ENCODE assay signal across 23 cellular contexts in genomic region chr15:72037321-72037720, GRCh38.
DNase-seq lines count a peak whose midpoint lies in the region; ATAC-seq, FAIRE-seq and TF ChIP-seq lines count a peak whose summit lies in the region.
"Had no signal": no experiment of that assay in that cellular context is flagged by ENCODE, and none has a peak within 500 bp of the region (broad histone marks: within the 10 kb centered on the region; RNA-seq: fewer than 3 reads in every experiment).

No MANE protein-coding gene starts in this region.

- peaks cover 5 to 8% of the 10 kb centered on the region in 2 donors for H3K9me3 Mint-ChIP-seq in stimulated activated naive B cell treated with anti-CD40 and anti-IgM and Interleukin-4, amounts not matched to agents 10 μg/mL and 1 μg/mL and 100 μg/mL, for 72 hours
- peaks cover 13% of the 10 kb centered on the region for H3K9me3 Mint-ChIP-seq in progenitor cell of endocrine pancreas (ENCODE audit: low read depth)

- H3K4me1 Mint-ChIP-seq in stimulated activated naive B cell treated with anti-CD40 and anti-IgM and Interleukin-4, amounts not matched to agents 10 μg/mL and 1 μg/mL and 100 μg/mL, for 72 hours: peaks cover 8 to 16% of the 10 kb centered on the region in 2 donors
- H3K4me1 Mint-ChIP-seq in progenitor cell of endocrine pancreas (ENCODE audit: low read depth): peaks cover 3% of the 10 kb centered on the region

- no peak for TF ChIP-seq CTCF in HepG2 (CRISPR knock-in tag; IDR thresholded peaks at IDR 0.05)
- no peak for TF ChIP-seq CTCF in right lobe of liver (IDR thresholded peaks at IDR 0.05)
- TF ChIP-seq CTCF in Panc1 (IDR thresholded peaks at IDR 0.05): no peak
- TF ChIP-seq CTCF in progenitor cell of endocrine pancreas (IDR thresholded peaks at IDR 0.05; ENCODE audit: unreplicated experiment): no peak

- BruUV-seq in HepG2 (replicated peaks; lab: Mats Ljungman, UMichigan) (no TSS peak), Panc1 (replicated peaks; lab: Mats Ljungman, UMichigan) (no TSS peak)

- H3K36me3 ChIP-seq in HepG2 (replicated peaks in 1 of 2; ENCODE audit: control insufficient read depth in 1 of 2, insufficient read depth in 2 of 2, low read length in 2 of 2): 0 out of 5 replicates have a peak, but pooled peaks cover 0 to 5% of the 10 kb centered on the region in 2 experiments
- no peaks in the 10 kb centered on the region for H3K36me3 ChIP-seq in right lobe of liver
- H3K36me3 ChIP-seq in Panc1 (ENCODE audit: control insufficient read depth, insufficient read depth, low read length): no peaks in the 10 kb centered on the region
- H3K36me3 ChIP-seq: ovary, uterus had no signal

- no peak overlapping the region for H3K4me2 ChIP-seq in HepG2 (ENCODE audit: low read depth, low read length)
- H3K4me2 ChIP-seq: A549 had no signal

- DNase-seq in HepG2 (ENCODE audit: low spot score) (peak; percentile 1), right lobe of liver (no peak), Panc1 (ENCODE audit: low read depth, low spot score) (peak; percentile 5), epithelial cell of prostate (ENCODE audit: low read depth, low spot score) (peak; percentile 60), progenitor cell of endocrine pancreas (ENCODE audit: low spot score, unreplicated experiment) (no peak), cortex of kidney (lab: John Stamatoyannopoulos, UW) (no peak), NCI-H2107 (lab: John Stamatoyannopoulos, UW) (no peak)
- DNase-seq in stimulated activated naive B cell treated with anti-CD40 and anti-IgM and Interleukin-4, amounts not matched to agents 10 μg/mL and 1 μg/mL and 100 μg/mL, for 72 hours: no peak
- DNase-seq: activated CD4-positive, alpha-beta T cell treated with anti-CD3 and anti-CD28 coated beads for 4 hours; activated CD8-positive, alpha-beta memory T cell treated with anti-CD3 and anti-CD28 coated beads, Interleukin-2, amount 10 ng/mL, durations not matched to agents 7 days and 5 days; activated naive CD8-positive, alpha-beta T cell treated with anti-CD3 and anti-CD28 coated beads, Interleukin-2, amount 50 U/mL, for 24 hours; Caco-2; Karpas-422; mesenchymal stem cell; naive thymus-derived CD4-positive, alpha-beta T cell; NCI-H524 treated with DMSO at 0.1 percent for 48 hours; ovary; uterus had no signal

- no peak overlapping the region for H3K4me3 Mint-ChIP-seq in stimulated activated naive B cell treated with anti-CD40 and anti-IgM and Interleukin-4, amounts not matched to agents 10 μg/mL and 1 μg/mL and 100 μg/mL, for 72 hours
- no peak overlapping the region for H3K4me3 Mint-ChIP-seq in progenitor cell of endocrine pancreas (ENCODE audit: low read depth)
- H3K4me3 Mint-ChIP-seq: activated CD8-positive, alpha-beta memory T cell treated with anti-CD3 and anti-CD28 coated beads, Interleukin-2, amount 10 ng/mL, durations not matched to agents 7 days and 5 days; activated naive CD8-positive, alpha-beta T cell treated with anti-CD3 and anti-CD28 coated beads, Interleukin-2, amount 50 U/mL, for 24 hours had no signal

- FAIRE-seq in HepG2 (lab: Jason Lieb, UNC): no peak
- FAIRE-seq: A549, frontal cortex, G401.6 had no signal

- POLR2A ChIA-PET in HepG2 (lab: Yijun Ruan, JAX) (no interaction called here), Panc1 (lab: Charles Lee) (no interaction called here)

- in situ Hi-C loops in HepG2 (cut with HindIII; ENCODE audit: extremely low pct_ligation_motif_present, low pct_unique_long_range_greater_than_20kb) (no loop called here), Panc1 (cut with HindIII; ENCODE audit: low pct_unique_long_range_greater_than_20kb, low sequenced_read_pairs) (no loop called here)

- CTCF ChIA-PET in HepG2 (lab: Yijun Ruan, JAX; ENCODE audit: low intra/inter-chr PET ratio, low total read pairs) (no interaction called here), Panc1 (lab: Charles Lee) (interaction anchor here (0.6 kb wide), 1 partner anchor 812 kb away, joined by 3 read pairs; no protein-coding TSS in a partner anchor)

- no peaks in the 10 kb centered on the region for H4K20me1 ChIP-seq in HepG2 (ENCODE audit: insufficient read depth, low read length)

- H3K9me3 ChIP-seq in HepG2 (ENCODE audit: low read length) (peaks cover 4% of the 10 kb centered on the region; the same call in 1 of the 2 replicates), right lobe of liver (no peaks in the 10 kb centered on the region), Panc1 (ENCODE audit: control insufficient read depth, insufficient read depth, low read depth, low read length) (no peaks in the 10 kb centered on the region)
- H3K9me3 ChIP-seq: A549, Caco-2, ovary, suprapubic skin, uterus had no signal

- intact Hi-C loops in HepG2 (cut with micrococcal nuclease; ENCODE audit: unreplicated experiment) (loop anchor here (5.0 kb wide), 1 partner anchor 1020 kb away; no protein-coding TSS in a partner anchor), right lobe of liver (cut with DNase I) (no loop called here), Panc1 (cut with micrococcal nuclease; ENCODE audit: unreplicated experiment) (no loop called here)

- H3K4me1 ChIP-seq in HepG2 (ENCODE audit: insufficient read depth, low read length): no peaks in the 10 kb centered on the region
- no peaks in the 10 kb centered on the region for H3K4me1 ChIP-seq in right lobe of liver
- no peaks in the 10 kb centered on the region for H3K4me1 ChIP-seq in Panc1 (ENCODE audit: control insufficient read depth, insufficient read depth, low read length)
- H3K4me1 ChIP-seq: A549, suprapubic skin, uterus had no signal

- H3K27ac Mint-ChIP-seq in stimulated activated naive B cell treated with anti-CD40 and anti-IgM and Interleukin-4, amounts not matched to agents 10 μg/mL and 1 μg/mL and 100 μg/mL, for 72 hours: no peak overlapping the region
- H3K27ac Mint-ChIP-seq in progenitor cell of endocrine pancreas: no peak overlapping the region
- H3K27ac Mint-ChIP-seq: activated CD8-positive, alpha-beta memory T cell treated with anti-CD3 and anti-CD28 coated beads, Interleukin-2, amount 10 ng/mL, durations not matched to agents 7 days and 5 days; activated naive CD8-positive, alpha-beta T cell treated with anti-CD3 and anti-CD28 coated beads, Interleukin-2, amount 50 U/mL, for 24 hours had no signal

- no peak overlapping the region for H2AFZ ChIP-seq in HepG2 (ENCODE audit: low read length)

- no peak overlapping the region for H3K9ac ChIP-seq in HepG2 (ENCODE audit: insufficient read depth, low read depth, low read length)

- no peaks in the 10 kb centered on the region for H3K27me3 ChIP-seq in HepG2 (ENCODE audit: control insufficient read depth in 1 of 2, insufficient read depth in 2 of 2, low read length in 2 of 2)
- H3K27me3 ChIP-seq in right lobe of liver: no peaks in the 10 kb centered on the region
- no peaks in the 10 kb centered on the region for H3K27me3 ChIP-seq in Panc1 (ENCODE audit: control insufficient read depth, insufficient read depth, low read length)
- H3K27me3 ChIP-seq: ovary, suprapubic skin, uterus had no signal

- no peak for TF ChIP-seq EP300 in HepG2 (IDR thresholded peaks at IDR 0.05; ENCODE audit: low read depth in 2 of 2, low read length in 2 of 2)
- TF ChIP-seq EP300 in HepG2 (CRISPR knock-in tag; IDR thresholded peaks at IDR 0.05; ENCODE audit: borderline replicate concordance): no peak

- peaks cover 25 to 41% of the 10 kb centered on the region in 2 donors for H3K36me3 Mint-ChIP-seq in stimulated activated naive B cell treated with anti-CD40 and anti-IgM and Interleukin-4, amounts not matched to agents 10 μg/mL and 1 μg/mL and 100 μg/mL, for 72 hours
- peaks cover 13% of the 10 kb centered on the region for H3K36me3 Mint-ChIP-seq in progenitor cell of endocrine pancreas (ENCODE audit: insufficient read depth)

- H3K79me2 ChIP-seq in HepG2 (ENCODE audit: insufficient read depth, low read length): no peaks in the 10 kb centered on the region

- no peak for TF ChIP-seq POLR2A in HepG2 (IDR thresholded peaks at IDR 0.05; ENCODE audit: insufficient read depth in 1 of 2, low read depth in 2 of 2, low read length in 2 of 2)
- no peak for TF ChIP-seq POLR2A in right lobe of liver (IDR thresholded peaks at IDR 0.05)

- H3K4me3 ChIP-seq in HepG2 (replicated peaks in 1 of 3; ENCODE audit: insufficient read depth in 1 of 3, low read depth in 2 of 3, low read length in 3 of 3): no peak overlapping the region
- H3K4me3 ChIP-seq in right lobe of liver: no peak overlapping the region
- H3K4me3 ChIP-seq in Panc1 (ENCODE audit: low read depth in 2 of 2, low read length in 2 of 2): no peak overlapping the region
- H3K4me3 ChIP-seq: A549, ovary, suprapubic skin, uterus had no signal

- WGBS in HepG2 (ENCODE audit: low lambda C conversion rate): 88% methylated on average over 4 of the region's 4 CpGs
- WGBS in right lobe of liver (ENCODE audit: insufficient coverage, low coverage, low lambda C conversion rate, missing lambda C conversion rate): 94% methylated on average over 4 of the region's 4 CpGs

- H3K27me3 Mint-ChIP-seq in stimulated activated naive B cell treated with anti-CD40 and anti-IgM and Interleukin-4, amounts not matched to agents 10 μg/mL and 1 μg/mL and 100 μg/mL, for 72 hours: no peaks in the 10 kb centered on the region
- no peaks in the 10 kb centered on the region for H3K27me3 Mint-ChIP-seq in progenitor cell of endocrine pancreas
- H3K27me3 Mint-ChIP-seq: activated CD8-positive, alpha-beta memory T cell treated with anti-CD3 and anti-CD28 coated beads, Interleukin-2, amount 10 ng/mL, durations not matched to agents 7 days and 5 days; activated naive CD8-positive, alpha-beta T cell treated with anti-CD3 and anti-CD28 coated beads, Interleukin-2, amount 50 U/mL, for 24 hours; naive thymus-derived CD4-positive, alpha-beta T cell had no signal

- no peak for TF ChIP-seq RAD21 in HepG2 (CRISPR knock-in tag; IDR thresholded peaks at IDR 0.05)

- H3K27ac ChIP-seq in HepG2 (ENCODE audit: extremely low read length, insufficient read depth, low read length) (no peak overlapping the region), right lobe of liver (no peak overlapping the region), Panc1 (ENCODE audit: low read length) (no peak overlapping the region), epithelial cell of prostate (peak overlapping the region; percentile 11)
- H3K27ac ChIP-seq: A549, ovary, suprapubic skin, uterus had no signal

- no peak for ATAC-seq in HepG2
- ATAC-seq in right lobe of liver: no peak
- ATAC-seq in Panc1: no peak
- no peak for ATAC-seq in stimulated activated naive B cell treated with anti-CD40 and anti-IgM and Interleukin-4, amounts not matched to agents 10 μg/mL and 1 μg/mL and 100 μg/mL, for 72 hours (replicated peaks)
- ATAC-seq: A549; activated CD8-positive, alpha-beta memory T cell treated with anti-CD3 and anti-CD28 coated beads, Interleukin-2, amount 10 ng/mL, durations not matched to agents 7 days and 5 days; activated naive CD8-positive, alpha-beta T cell treated with anti-CD3 and anti-CD28 coated beads, Interleukin-2, amount 50 U/mL, for 24 hours; naive thymus-derived CD4-positive, alpha-beta T cell; sciatic nerve had no signal

TF ChIP-seq in HepG2, 621 proteins besides CTCF, POLR2A, EP300 and RAD21 (continues in another document):
- no peak for TF ChIP-seq THYN1 (CRISPR knock-in tag; IDR thresholded peaks at IDR 0.05; ENCODE audit: borderline replicate concordance, low read depth)
- no peak for TF ChIP-seq ESRRA (CRISPR knock-in tag; IDR thresholded peaks at IDR 0.05; ENCODE audit: low read depth)

Comparison
In these comparisons a context has a peak if more than half of its experiments do, and no peak if none do; other contexts are left out.
1. DNase-seq: peak in HepG2 (single experiment), Panc1 (single experiment) and epithelial cell of prostate (single experiment); none in right lobe of liver (0 of 3), stimulated activated naive B cell treated with anti-CD40 and anti-IgM and Interleukin-4, amounts not matched to agents 10 μg/mL and 1 μg/mL and 100 μg/mL, for 72 hours (single experiment), progenitor cell of endocrine pancreas (single experiment), cortex of kidney (single experiment) and NCI-H2107 (single experiment).